14 cellular contexts compared by ENCODE assay signal in genomic region chr3:51777985-51778384, GRCh38. TPM values are rescaled to one million over a fixed set of nuclear protein-coding genes. Genes with fewer than 3 reads are reported as not detected.
A peak's percentile ranks its signal among the peaks of the same experiment; 100 is the strongest.
DNase-seq lines count a peak whose midpoint lies in the region; ATAC-seq and TF ChIP-seq lines count a peak whose summit lies in the region.
"Had no signal": no experiment of that assay in that cellular context is flagged by ENCODE, and none has a peak within 500 bp of the region (broad histone marks: within the 10 kb centered on the region; RNA-seq: fewer than 3 reads in every experiment).

No MANE protein-coding gene starts in this region.

- ATAC-seq in psoas muscle: peak; percentile 61 to 72 (median 67)
- ATAC-seq: esophagus mucosa had no signal

- intact Hi-C loops in psoas muscle (cut with DNase I): no loop called here
- intact Hi-C loops in esophagus squamous epithelium (cut with DNase I): no loop called here

- TF ChIP-seq CTCF in psoas muscle (IDR thresholded peaks at IDR 0.05) (no peak), esophagus squamous epithelium (IDR thresholded peaks at IDR 0.05) (no peak)

- H3K27me3 ChIP-seq in psoas muscle (ENCODE audit: insufficient read depth in 3 of 3, low read length in 2 of 3): peaks cover 0 to 8% (median 0%) of the 10 kb centered on the region in 3 donors
- H3K27me3 ChIP-seq in esophagus squamous epithelium: peaks cover 0 to 52% (median 0%) of the 10 kb centered on the region in 4 donors

- DNase-seq in H4 (ENCODE audit: low spot score) (peak; percentile 7), NCI-H2029 (lab: John Stamatoyannopoulos, UW) (peak; percentile 20), globus pallidus (ENCODE audit: low spot score) (peak; percentile 27), psoas muscle (peak; percentile 30 to 72), T-helper 9 cell (no peak), cerebellum (ENCODE audit: low spot score) (no peak), esophagus squamous epithelium (lab: John Stamatoyannopoulos, UW) (no peak)
- DNase-seq: activated B cell treated with CpG ODN at 0.5 μM for 24 hours; activated CD8-positive, alpha-beta memory T cell treated with anti-CD3 and anti-CD28 coated beads, Interleukin-2, amount 50 U/mL, for 4 hours; activated naive CD8-positive, alpha-beta T cell treated with anti-CD3 and anti-CD28 coated beads, Interleukin-2, amount 10 ng/mL, durations not matched to agents 7 days and 5 days; KBM-7; SIG-M5 had no signal

- H3K4me1 ChIP-seq in psoas muscle (no peaks in the 10 kb centered on the region), esophagus squamous epithelium (no peaks in the 10 kb centered on the region)

- no peak overlapping the region for H3K27ac ChIP-seq in psoas muscle
- no peak overlapping the region for H3K27ac ChIP-seq in esophagus squamous epithelium

- 22 to 29% (median 27%) methylated on average over 3 of the region's 3 CpGs for WGBS in psoas muscle, 3 donors
- 0 to 38% methylated on average over 1 to 3 of the region's 3 CpGs for WGBS in esophagus squamous epithelium, 2 donors

- H3K4me3 ChIP-seq in psoas muscle (no peak overlapping the region), esophagus squamous epithelium (no peak overlapping the region)

- H3K36me3 ChIP-seq in psoas muscle (ENCODE audit: insufficient read depth in 1 of 2, low read depth in 1 of 2) (no peaks in the 10 kb centered on the region), esophagus squamous epithelium (no peaks in the 10 kb centered on the region)

- TF ChIP-seq POLR2A in esophagus squamous epithelium (IDR thresholded peaks at IDR 0.05): no peak

- H3K9me3 ChIP-seq in psoas muscle (no peaks in the 10 kb centered on the region), esophagus squamous epithelium (no peaks in the 10 kb centered on the region)

RNA-seq across cellular contexts. Expression of gene IQCF6, which starts 1.1 kb away (rescaled TPM):
- not detected in 2 replicates for total RNA-seq in H4 (2014; rRNA removed; shearing (Covaris generic))
- total RNA-seq in psoas muscle (not detected), cerebellum (not detected), esophagus squamous epithelium (not detected)
- polyA plus RNA-seq in psoas muscle: not detected
- total RNA-seq: activated B cell treated with CpG ODN at 0.5 μM for 24 hours; activated naive CD8-positive, alpha-beta T cell treated with anti-CD3 and anti-CD28 coated beads, Interleukin-2, amount 10 ng/mL, durations not matched to agents 7 days and 5 days; esophagus mucosa had no signal
- polyA plus RNA-seq: CD14-positive monocyte had no signal

Comparison
In these comparisons a context has a peak if more than half of its experiments do, and no peak if none do; other contexts are left out.
1. DNase-seq: peak in H4 (single experiment), NCI-H2029 (single experiment), globus pallidus (single experiment) and psoas muscle (2 of 2); none in T-helper 9 cell (single experiment), cerebellum (single experiment) and esophagus squamous epithelium (single experiment).